Comparison of ENCODE assay signal across 1 cellular context in genomic region chr5:159214486-159215271, GRCh38.
TF ChIP-seq lines count a peak whose summit lies in the region.

No MANE protein-coding gene starts in this region.

TF ChIP-seq in A549, 52 proteins besides CTCF, POLR2A, EP300 and RAD21 (continued from another document):
- no peak for TF ChIP-seq REST (IDR thresholded peaks at IDR 0.05)
TF ChIP-seq in A549: peak in this region for 0.
